ENCODE assay signal across 9 cellular contexts in the genomic region with DNA sequence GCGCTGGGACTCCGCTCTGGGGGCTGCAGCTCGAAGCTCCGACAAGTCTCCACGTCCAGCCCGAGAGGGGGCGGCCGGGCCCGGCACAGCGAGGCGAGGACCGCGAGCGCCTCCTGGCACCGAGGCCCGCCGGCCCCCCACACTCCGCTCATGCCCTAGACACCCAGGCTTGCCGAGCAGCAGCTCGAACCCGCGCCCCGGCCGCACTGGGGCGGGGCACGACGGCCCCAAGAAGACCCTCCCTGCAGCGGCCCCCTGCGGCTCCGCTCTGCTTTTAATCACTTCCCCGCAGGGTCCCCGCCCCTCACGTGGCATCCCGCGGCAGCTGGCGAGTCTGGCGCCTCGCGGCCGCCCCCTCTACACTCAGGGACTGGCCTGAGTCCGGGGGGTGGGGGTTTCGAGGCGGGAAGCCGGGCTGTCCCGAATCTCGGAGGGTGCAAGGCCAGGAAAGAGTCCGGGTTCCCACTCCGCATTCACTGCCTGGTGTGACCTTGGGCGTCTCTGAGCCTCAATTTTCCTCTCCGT. TPM values are rescaled to one million over a fixed set of nuclear protein-coding genes. Genes with fewer than 3 reads are reported as not detected.
A peak's percentile ranks its signal among the peaks of the same experiment; 100 is the strongest.
DNase-seq lines count a peak whose midpoint lies in the region; ATAC-seq and TF ChIP-seq lines count a peak whose summit lies in the region.
"Had no signal": no experiment of that assay in that cellular context is flagged by ENCODE, and none has a peak within 500 bp of the region (broad histone marks: within the 10 kb centered on the region; RNA-seq: fewer than 3 reads in every experiment).

A gene with protein sequence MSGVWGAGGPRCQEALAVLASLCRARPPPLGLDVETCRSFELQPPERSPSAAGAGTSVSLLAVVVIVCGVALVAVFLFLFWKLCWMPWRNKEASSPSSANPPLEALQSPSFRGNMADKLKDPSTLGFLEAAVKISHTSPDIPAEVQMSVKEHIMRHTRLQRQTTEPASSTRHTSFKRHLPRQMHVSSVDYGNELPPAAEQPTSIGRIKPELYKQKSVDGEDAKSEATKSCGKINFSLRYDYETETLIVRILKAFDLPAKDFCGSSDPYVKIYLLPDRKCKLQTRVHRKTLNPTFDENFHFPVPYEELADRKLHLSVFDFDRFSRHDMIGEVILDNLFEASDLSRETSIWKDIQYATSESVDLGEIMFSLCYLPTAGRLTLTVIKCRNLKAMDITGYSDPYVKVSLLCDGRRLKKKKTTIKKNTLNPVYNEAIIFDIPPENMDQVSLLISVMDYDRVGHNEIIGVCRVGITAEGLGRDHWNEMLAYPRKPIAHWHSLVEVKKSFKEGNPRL (minus strand): TSS at position 249 of the 525 bp plus-strand sequence. CDS start 97 bp downstream, at position 152.

- H3K36me3 Mint-ChIP-seq in activated CD8-positive, alpha-beta T cell treated with anti-CD3 and anti-CD28 coated beads for 36 hours (ENCODE audit: low read depth): no peaks in the 10 kb centered on the region
- no peaks in the 10 kb centered on the region for H3K36me3 Mint-ChIP-seq in activated CD8-positive, alpha-beta T cell treated with anti-CD3 and anti-CD28 coated beads, Interleukin-2, amount 10 ng/mL, durations not matched to agents 7 days and 5 days (ENCODE audit: low read depth)

- peaks cover 11% of the 10 kb centered on the region for H3K4me1 Mint-ChIP-seq in activated CD8-positive, alpha-beta T cell treated with anti-CD3 and anti-CD28 coated beads for 36 hours (ENCODE audit: low read depth)
- H3K4me1 Mint-ChIP-seq in activated CD8-positive, alpha-beta T cell treated with anti-CD3 and anti-CD28 coated beads, Interleukin-2, amount 10 ng/mL, durations not matched to agents 7 days and 5 days (ENCODE audit: low read depth): peaks cover 9% of the 10 kb centered on the region

- H3K79me1 ChIP-seq in mesenchymal stem cell (replicated peaks; ENCODE audit: low read length, poor library complexity, severe bottlenecking): no peaks in the 10 kb centered on the region

- 2% methylated on average over 13 of the region's 50 CpGs for WGBS in mammary epithelial cell (ENCODE audit: low coverage, missing lambda C conversion rate)
- WGBS in mesenchymal stem cell: 1% methylated on average over 48 of the region's 50 CpGs
- 0 to 2% methylated on average over 6 to 26 of the region's 50 CpGs for WGBS in tibial nerve, 2 donors

- dilution Hi-C loops in mammary epithelial cell (cut with HindIII; ENCODE audit: low sequenced_read_pairs): no loop called here

- no peak within 1 kb of the TSS for H3K27ac Mint-ChIP-seq in activated CD8-positive, alpha-beta T cell treated with anti-CD3 and anti-CD28 coated beads for 36 hours
- H3K27ac Mint-ChIP-seq in activated CD8-positive, alpha-beta T cell treated with anti-CD3 and anti-CD28 coated beads, Interleukin-2, amount 10 ng/mL, durations not matched to agents 7 days and 5 days: no peak within 1 kb of the TSS

- H3K18ac ChIP-seq in mesenchymal stem cell (ENCODE audit: low read depth in 1 of 2, low read length in 2 of 2): no peak within 1 kb of the TSS

- H3K4me3 ChIP-seq in mammary epithelial cell (replicated peaks in 1 of 3; ENCODE audit: insufficient read depth in 1 of 3, low read depth in 2 of 3, low read length in 3 of 3) (peak within 1 kb of the TSS in 1 of 3 experiments; percentile 16), mesenchymal stem cell (ENCODE audit: insufficient read depth in 1 of 2, low read depth in 1 of 2, low read length in 2 of 2) (peak within 1 kb of the TSS; percentile 51 to 58), tibial nerve (peak within 1 kb of the TSS; percentile 12 to 47 (median 38))

- in situ Hi-C loops in mammary epithelial cell (cut with MboI; ENCODE audit: low sequenced_read_pairs in 2 of 2): no loop called here

- H2AFZ ChIP-seq in mammary epithelial cell (ENCODE audit: low read depth, low read length): peak within 1 kb of the TSS; percentile 46
- H2AFZ ChIP-seq in mesenchymal stem cell (ENCODE audit: low read depth, low read length): no peak within 1 kb of the TSS

- TF ChIP-seq CTCF in activated CD8-positive, alpha-beta T cell treated with anti-CD3 and anti-CD28 coated beads for 36 hours (IDR thresholded peaks at IDR 0.05): no peak
- TF ChIP-seq CTCF in mammary epithelial cell (conservative IDR thresholded peaks at IDR 0.05 in 1 of 2, IDR thresholded peaks at IDR 0.05 in 1 of 2; ENCODE audit: extremely low read depth in 1 of 2, insufficient read depth in 1 of 2, low read depth in 1 of 2, low read length in 2 of 2): no peak
- TF ChIP-seq CTCF in tibial nerve (IDR thresholded peaks at IDR 0.05): no peak

- no peaks in the 10 kb centered on the region for H3K36me3 ChIP-seq in mammary epithelial cell (ENCODE audit: insufficient read depth, low read length)
- no peaks in the 10 kb centered on the region for H3K36me3 ChIP-seq in mesenchymal stem cell (ENCODE audit: control insufficient read depth in 1 of 2, insufficient read depth in 2 of 2, low read depth in 1 of 2, low read length in 2 of 2)
- H3K36me3 ChIP-seq in tibial nerve: no peaks in the 10 kb centered on the region

- H4K8ac ChIP-seq in mesenchymal stem cell (ENCODE audit: low read length): no peak within 1 kb of the TSS

- no peak for TF ChIP-seq POLR2A in tibial nerve (IDR thresholded peaks at IDR 0.05)

- peak; percentile 5 for DNase-seq in activated CD8-positive, alpha-beta T cell treated with anti-CD3 and anti-CD28 coated beads for 36 hours
- no peak for DNase-seq in activated CD8-positive, alpha-beta T cell treated with anti-CD3 and anti-CD28 coated beads, Interleukin-2, amount 10 ng/mL, durations not matched to agents 7 days and 5 days
- no peak for DNase-seq in mammary epithelial cell
- DNase-seq in mesenchymal stem cell: peak; percentile 1
- DNase-seq in tibial nerve (ENCODE audit: low spot score in 2 of 2): no peak
- no peak for DNase-seq in putamen (ENCODE audit: low spot score)
- no peak for DNase-seq in DMS153 treated with DMSO at 0.1 percent for 48 hours (lab: John Stamatoyannopoulos, UW; ENCODE audit: unreplicated experiment)
- no peak for DNase-seq in NCI-H2107 treated with DMSO at 0.1 percent for 48 hours (lab: John Stamatoyannopoulos, UW; ENCODE audit: unreplicated experiment)
- DNase-seq: DND-41 had no signal

- no peaks in the 10 kb centered on the region for H3K79me2 ChIP-seq in mammary epithelial cell (ENCODE audit: insufficient read depth, low read length)

- no TSS peak for BruUV-seq in mammary epithelial cell (replicated peaks; lab: Mats Ljungman, UMichigan)

- CTCF ChIA-PET in activated CD8-positive, alpha-beta T cell treated with anti-CD3 and anti-CD28 coated beads for 36 hours (lab: Charles Lee): interaction anchor here (1.3 kb wide), 1 partner anchor 9 kb away, joined by 3 read pairs; no protein-coding TSS in a partner anchor
- CTCF ChIA-PET in activated CD8-positive, alpha-beta T cell treated with anti-CD3 and anti-CD28 coated beads, Interleukin-2, amount 10 ng/mL, durations not matched to agents 7 days and 5 days (lab: Charles Lee): no interaction called here
- CTCF ChIA-PET in mammary epithelial cell (lab: Charles Lee; ENCODE audit: low non-redundant PET): no interaction called here

- H3K9me3 Mint-ChIP-seq in activated CD8-positive, alpha-beta T cell treated with anti-CD3 and anti-CD28 coated beads for 36 hours: no peaks in the 10 kb centered on the region
- no peaks in the 10 kb centered on the region for H3K9me3 Mint-ChIP-seq in activated CD8-positive, alpha-beta T cell treated with anti-CD3 and anti-CD28 coated beads, Interleukin-2, amount 10 ng/mL, durations not matched to agents 7 days and 5 days (ENCODE audit: insufficient read depth)

- peaks cover 3% of the 10 kb centered on the region for H4K20me1 ChIP-seq in mammary epithelial cell (ENCODE audit: insufficient read depth, low read length)

- H2BK15ac ChIP-seq in mesenchymal stem cell (ENCODE audit: low read depth, poor library complexity, severe bottlenecking): peak within 1 kb of the TSS; percentile 78

- H3K23ac ChIP-seq in mesenchymal stem cell (ENCODE audit: low read length in 2 of 2): peak within 1 kb of the TSS in 1 of 2 experiments; percentile 43

- peak; percentile 31 for ATAC-seq in activated CD8-positive, alpha-beta T cell treated with anti-CD3 and anti-CD28 coated beads for 36 hours
- ATAC-seq in activated CD8-positive, alpha-beta T cell treated with anti-CD3 and anti-CD28 coated beads, Interleukin-2, amount 10 ng/mL, durations not matched to agents 7 days and 5 days: no peak

- peaks cover 49% of the 10 kb centered on the region for H3K27me3 ChIP-seq in mammary epithelial cell (ENCODE audit: insufficient read depth, low read length)
- peaks cover 96 to 98% of the 10 kb centered on the region in 2 experiments for H3K27me3 ChIP-seq in mesenchymal stem cell (ENCODE audit: control insufficient read depth in 1 of 2, insufficient read depth in 1 of 2, low read length in 2 of 2)
- H3K27me3 ChIP-seq in tibial nerve: peaks cover 4 to 76% of the 10 kb centered on the region in 2 donors

- no peak within 1 kb of the TSS for H2AK5ac ChIP-seq in mesenchymal stem cell (ENCODE audit: low read length, severe bottlenecking)

- H3K9ac ChIP-seq in mammary epithelial cell (ENCODE audit: insufficient read depth, low read length) (no peak within 1 kb of the TSS), mesenchymal stem cell (ENCODE audit: low read length) (no peak within 1 kb of the TSS)

- TF ChIP-seq EP300 in tibial nerve (IDR thresholded peaks at IDR 0.05): no peak

- H3K27me3 Mint-ChIP-seq in activated CD8-positive, alpha-beta T cell treated with anti-CD3 and anti-CD28 coated beads for 36 hours: peaks cover 64% of the 10 kb centered on the region
- peaks cover 63% of the 10 kb centered on the region for H3K27me3 Mint-ChIP-seq in activated CD8-positive, alpha-beta T cell treated with anti-CD3 and anti-CD28 coated beads, Interleukin-2, amount 10 ng/mL, durations not matched to agents 7 days and 5 days (ENCODE audit: low read depth)

- H2BK120ac ChIP-seq in mesenchymal stem cell (ENCODE audit: low read depth, low read length): no peak within 1 kb of the TSS

- peak within 1 kb of the TSS; percentile 33 for H2BK5ac ChIP-seq in mesenchymal stem cell (ENCODE audit: low read depth, low read length, poor library complexity, severe bottlenecking)

- H3K4ac ChIP-seq in mesenchymal stem cell (ENCODE audit: low read depth in 1 of 2, low read length in 2 of 2): no peak within 1 kb of the TSS

- peak within 1 kb of the TSS; percentile 37 for H3K4me3 Mint-ChIP-seq in activated CD8-positive, alpha-beta T cell treated with anti-CD3 and anti-CD28 coated beads for 36 hours
- no peak within 1 kb of the TSS for H3K4me3 Mint-ChIP-seq in activated CD8-positive, alpha-beta T cell treated with anti-CD3 and anti-CD28 coated beads, Interleukin-2, amount 10 ng/mL, durations not matched to agents 7 days and 5 days

- H3K27ac ChIP-seq in mammary epithelial cell (ENCODE audit: insufficient read depth, low read depth, low read length) (no peak within 1 kb of the TSS), mesenchymal stem cell (ENCODE audit: low read length, poor library complexity, severe bottlenecking) (no peak within 1 kb of the TSS), tibial nerve (no peak within 1 kb of the TSS)

- H3K4me1 ChIP-seq in mammary epithelial cell (ENCODE audit: insufficient read depth, low read length): peaks cover 9% of the 10 kb centered on the region
- H3K4me1 ChIP-seq in mesenchymal stem cell (ENCODE audit: control insufficient read depth, insufficient read depth, low read depth, low read length): peaks cover 28% of the 10 kb centered on the region
- H3K4me1 ChIP-seq in tibial nerve: peaks cover 0 to 37% (median 23%) of the 10 kb centered on the region in 4 donors

- H4K91ac ChIP-seq in mesenchymal stem cell (ENCODE audit: low read length): no peak within 1 kb of the TSS

- no peaks in the 10 kb centered on the region for H3K9me3 ChIP-seq in mammary epithelial cell (replicated peaks; ENCODE audit: insufficient read depth, low read length)
- no peaks in the 10 kb centered on the region for H3K9me3 ChIP-seq in mesenchymal stem cell (ENCODE audit: control insufficient read depth, low read length)
- no peaks in the 10 kb centered on the region for H3K9me3 ChIP-seq in tibial nerve

- intact Hi-C loops in activated CD8-positive, alpha-beta T cell treated with anti-CD3 and anti-CD28 coated beads for 36 hours (cut with micrococcal nuclease): no loop called here
- intact Hi-C loops in mammary epithelial cell (cut with micrococcal nuclease): no loop called here

- POLR2A ChIA-PET in activated CD8-positive, alpha-beta T cell treated with anti-CD3 and anti-CD28 coated beads for 36 hours (lab: Charles Lee): interaction anchor here (1.4 to 2.0 kb wide), 2 partner anchors 11 to 34 kb away, joined by 4 to 6 read pairs; no protein-coding TSS in a partner anchor
- POLR2A ChIA-PET in activated CD8-positive, alpha-beta T cell treated with anti-CD3 and anti-CD28 coated beads, Interleukin-2, amount 10 ng/mL, durations not matched to agents 7 days and 5 days (lab: Charles Lee): no interaction called here

- no peak within 1 kb of the TSS for H2BK12ac ChIP-seq in mesenchymal stem cell (ENCODE audit: low read length in 2 of 2)

- H3K14ac ChIP-seq in mesenchymal stem cell (ENCODE audit: low read length in 2 of 2): no peak within 1 kb of the TSS

- H3K4me2 ChIP-seq in mammary epithelial cell (ENCODE audit: insufficient read depth, low read depth, low read length): peak within 1 kb of the TSS; percentile 83
- H3K4me2 ChIP-seq in mesenchymal stem cell (ENCODE audit: low read length, poor library complexity, severe bottlenecking): peak within 1 kb of the TSS; percentile 87

RNA-seq across cellular contexts. Expression of the gene that starts here (rescaled TPM):
- not detected for total RNA-seq in activated CD8-positive, alpha-beta T cell treated with anti-CD3 and anti-CD28 coated beads for 36 hours
- total RNA-seq in activated CD8-positive, alpha-beta T cell treated with anti-CD3 and anti-CD28 coated beads, Interleukin-2, amount 10 ng/mL, durations not matched to agents 7 days and 5 days: not detected
- not detected for total RNA-seq in mammary epithelial cell
- polyA plus RNA-seq in mammary epithelial cell: not detected
- not detected for polyA minus RNA-seq in mammary epithelial cell
- not detected for polyA plus RNA-seq in mesenchymal stem cell (2013, experiment 1 of 2)
- not detected for polyA plus RNA-seq in mesenchymal stem cell (2013, experiment 2 of 2)
- under 1 TPM in 2 of 4 donors, not detected in 2; 0.30 to 0.44 TPM for total RNA-seq in tibial nerve

Comparison
In these comparisons a context has a peak if more than half of its experiments do, and no peak if none do; other contexts are left out.
1. Peak in DNase-seq and ATAC-seq in activated CD8-positive, alpha-beta T cell treated with anti-CD3 and anti-CD28 coated beads for 36 hours; RNA of the gene not detected or under 1 TPM.